12 cellular contexts compared by ENCODE assay signal in genomic region chr6:148507774-148508173, GRCh38.
DNase-seq lines count a peak whose midpoint lies in the region; ATAC-seq and TF ChIP-seq lines count a peak whose summit lies in the region.
"Had no signal": no experiment of that assay in that cellular context is flagged by ENCODE, and none has a peak within 500 bp of the region (broad histone marks: within the 10 kb centered on the region; RNA-seq: fewer than 3 reads in every experiment).

No MANE protein-coding gene starts in this region.

- TF ChIP-seq CTCF in endodermal cell (conservative IDR thresholded peaks at IDR 0.05) (no peak), testis (IDR thresholded peaks at IDR 0.05) (no peak), endothelial cell (IDR thresholded peaks at IDR 0.05; ENCODE audit: unreplicated experiment) (no peak)

- no peak for TF ChIP-seq POLR2A in testis (IDR thresholded peaks at IDR 0.05)

- peak in 1 of 2 experiments; percentile 35 for DNase-seq in SJCRH30
- DNase-seq in endodermal cell = no peak
- DNase-seq in testis = peak; percentile 66
- no peak for DNase-seq in activated CD4-positive, alpha-beta T cell treated with anti-CD3 and anti-CD28 coated beads for 48 hours
- DNase-seq in OCI-M2 (lab: John Stamatoyannopoulos, UW; ENCODE audit: unreplicated experiment) = no peak
- no peak for DNase-seq in endothelial cell (ENCODE audit: low spot score)
- DNase-seq: activated CD8-positive, alpha-beta memory T cell treated with anti-CD3 and anti-CD28 coated beads, Interleukin-2, amount 50 U/mL, for 48 hours; cerebellar nuclear complex; KG1; T-helper 17 cell had no signal

- peaks cover 21% of the 10 kb centered on the region for H3K4me1 Mint-ChIP-seq in endodermal cell
- peaks cover 25% of the 10 kb centered on the region for H3K4me1 Mint-ChIP-seq in endothelial cell (ENCODE audit: unreplicated experiment)

- H3K9me3 Mint-ChIP-seq in endodermal cell (no peaks in the 10 kb centered on the region), endothelial cell (ENCODE audit: unreplicated experiment) (no peaks in the 10 kb centered on the region)

- H3K27ac Mint-ChIP-seq in endodermal cell = no peak overlapping the region
- H3K27ac Mint-ChIP-seq in endothelial cell (ENCODE audit: unreplicated experiment) = no peak overlapping the region
- H3K27ac Mint-ChIP-seq: T-helper 17 cell had no signal

- H3K36me3 ChIP-seq in SJCRH30 (peaks cover 4% of the 10 kb centered on the region; the same call in 1 of the 2 replicates), endodermal cell (ENCODE audit: control insufficient read depth, insufficient read depth, low read length) (no peaks in the 10 kb centered on the region), mucosa of rectum (ENCODE audit: control insufficient read depth in 2 of 2, insufficient read depth in 2 of 2, low read length in 2 of 2) (no peaks in the 10 kb centered on the region), testis (ENCODE audit: low read depth, missing control alignments) (no peaks in the 10 kb centered on the region)

- H3K27ac ChIP-seq in SJCRH30 = peak overlapping the region; percentile 91
- peak overlapping the region; percentile 88 for H3K27ac ChIP-seq in endodermal cell (ENCODE audit: low read depth, low read length)
- peak overlapping the region; percentile 69 to 71 for H3K27ac ChIP-seq in mucosa of rectum (ENCODE audit: low read depth in 2 of 2, low read length in 2 of 2)
- peak overlapping the region; percentile 81 to 93 for H3K27ac ChIP-seq in testis

- intact Hi-C loops in testis (cut with DNase I; ENCODE audit: low total_unique reads) = no loop called here

- H3K4me1 ChIP-seq in SJCRH30 = peaks cover 6% of the 10 kb centered on the region; the same call in 1 of the 2 replicates
- no peaks in the 10 kb centered on the region for H3K4me1 ChIP-seq in endodermal cell (ENCODE audit: control insufficient read depth, insufficient read depth, low read length)
- H3K4me1 ChIP-seq in mucosa of rectum (ENCODE audit: control insufficient read depth in 2 of 2, insufficient read depth in 2 of 2, low read length in 2 of 2) = no peaks in the 10 kb centered on the region
- H3K4me1 ChIP-seq in testis = peaks cover 4% of the 10 kb centered on the region

- H3K4me3 Mint-ChIP-seq in endodermal cell = no peak overlapping the region
- no peak overlapping the region for H3K4me3 Mint-ChIP-seq in endothelial cell (ENCODE audit: unreplicated experiment)
- H3K4me3 Mint-ChIP-seq: T-helper 17 cell had no signal

- H3K9me3 ChIP-seq in SJCRH30 (replicated peaks) = no peaks in the 10 kb centered on the region
- no peaks in the 10 kb centered on the region for H3K9me3 ChIP-seq in endodermal cell (ENCODE audit: control insufficient read depth, low read length)
- no peaks in the 10 kb centered on the region for H3K9me3 ChIP-seq in mucosa of rectum (ENCODE audit: control insufficient read depth in 2 of 2, low read length in 2 of 2)
- no peaks in the 10 kb centered on the region for H3K9me3 ChIP-seq in testis

- no peaks in the 10 kb centered on the region for H3K27me3 Mint-ChIP-seq in endodermal cell (ENCODE audit: insufficient read depth)
- H3K27me3 Mint-ChIP-seq in endothelial cell (ENCODE audit: unreplicated experiment) = peaks cover 7% of the 10 kb centered on the region

- 70 to 88% methylated on average over 3 to 5 of the region's 5 CpGs for WGBS in endodermal cell (ENCODE audit: insufficient coverage in 1 of 2, insufficient read length in 1 of 2), 2 experiments
- WGBS in testis, 2 donors = 44 to 45% methylated on average over 5 of the region's 5 CpGs

- H3K9ac ChIP-seq in endodermal cell (ENCODE audit: extremely low read depth, low read length, poor library complexity, severe bottlenecking) (no peak overlapping the region), mucosa of rectum (ENCODE audit: low read depth in 1 of 2, low read length in 2 of 2) (no peak overlapping the region)

- peaks cover 1% of the 10 kb centered on the region for H3K36me3 Mint-ChIP-seq in endodermal cell (ENCODE audit: low read depth)
- H3K36me3 Mint-ChIP-seq in endothelial cell (ENCODE audit: low read depth, unreplicated experiment) = peaks cover 24% of the 10 kb centered on the region

- H3K27me3 ChIP-seq in SJCRH30 (no peaks in the 10 kb centered on the region), endodermal cell (ENCODE audit: control insufficient read depth, insufficient read depth, low read length, poor library complexity, severe bottlenecking) (no peaks in the 10 kb centered on the region), mucosa of rectum (ENCODE audit: control insufficient read depth in 2 of 2, insufficient read depth in 2 of 2, low read length in 2 of 2) (no peaks in the 10 kb centered on the region), testis (no peaks in the 10 kb centered on the region)

- H3K4me3 ChIP-seq in SJCRH30 (peak overlapping the region; percentile 79), endodermal cell (ENCODE audit: low read length) (no peak overlapping the region), mucosa of rectum (ENCODE audit: low read length in 2 of 2) (no peak overlapping the region), testis (no peak overlapping the region)

- ATAC-seq in HG03565 (IDR thresholded peaks at IDR 0.05; ENCODE audit: unreplicated experiment) = no peak
- ATAC-seq: T-helper 17 cell had no signal
